In genomic region chr17:7050583-7050982, GRCh38 we compare ENCODE assay signal across 4 cellular contexts. TPM values are rescaled to one million over a fixed set of nuclear protein-coding genes. Genes with fewer than 3 reads are reported as not detected.
"Had no signal": no experiment of that assay in that cellular context is flagged by ENCODE, and none has a peak within 500 bp of the region (broad histone marks: within the 10 kb centered on the region; RNA-seq: fewer than 3 reads in every experiment).

No MANE protein-coding gene starts in this region.

RNA-seq across cellular contexts. Expression of gene SLC16A11, which starts 6.7 kb away (rescaled TPM):
- total RNA-seq: M059J, MCF 10A had no signal

RNA-seq across cellular contexts. Expression of gene BCL6B, which starts 27.7 kb away (rescaled TPM):
- total RNA-seq: LHCN-M2, M059J, MCF 10A, NCI-H460 had no signal

RNA-seq across cellular contexts. Expression of gene CLEC10A, which starts 29.5 kb away (rescaled TPM):
- total RNA-seq: LHCN-M2, M059J, MCF 10A, NCI-H460 had no signal
